ENCODE assay signal across 1 cellular context in the genomic region with DNA sequence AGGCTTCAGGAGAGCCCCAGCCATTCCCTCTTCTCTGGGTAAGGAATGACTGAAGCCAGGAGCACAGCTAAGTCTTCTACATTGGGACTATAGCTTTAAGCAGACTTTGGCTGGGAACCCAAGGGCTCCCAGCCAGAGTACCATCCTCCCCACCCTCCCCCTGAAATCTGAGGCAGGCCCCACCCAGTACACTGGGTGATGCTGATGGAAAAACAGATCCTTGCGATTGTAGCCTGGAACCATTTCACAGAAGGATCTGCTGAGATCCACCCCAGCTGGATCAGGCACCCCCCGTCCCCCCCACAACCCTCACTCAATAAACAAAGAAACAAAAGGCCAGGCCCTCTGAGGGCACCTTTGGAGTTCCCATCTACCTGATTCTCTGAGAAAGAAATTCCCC.
TF ChIP-seq lines count a peak whose summit lies in the region.

No MANE protein-coding gene starts in this region.

TF ChIP-seq in H1, 55 proteins besides CTCF, POLR2A, EP300 and RAD21:
- TF ChIP-seq POU5F1 (IDR thresholded peaks at IDR 0.05; ENCODE audit: low read depth, low read length) = no peak
- TF ChIP-seq CHD2 (IDR thresholded peaks at IDR 0.05; ENCODE audit: low read length) = no peak
- TF ChIP-seq TEAD4 (IDR thresholded peaks at IDR 0.05; ENCODE audit: low read depth, low read length) = no peak
- TF ChIP-seq, protein P1, sequence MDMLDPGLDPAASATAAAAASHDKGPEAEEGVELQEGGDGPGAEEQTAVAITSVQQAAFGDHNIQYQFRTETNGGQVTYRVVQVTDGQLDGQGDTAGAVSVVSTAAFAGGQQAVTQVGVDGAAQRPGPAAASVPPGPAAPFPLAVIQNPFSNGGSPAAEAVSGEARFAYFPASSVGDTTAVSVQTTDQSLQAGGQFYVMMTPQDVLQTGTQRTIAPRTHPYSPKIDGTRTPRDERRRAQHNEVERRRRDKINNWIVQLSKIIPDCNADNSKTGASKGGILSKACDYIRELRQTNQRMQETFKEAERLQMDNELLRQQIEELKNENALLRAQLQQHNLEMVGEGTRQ (IDR thresholded peaks at IDR 0.05; ENCODE audit: low read length) = no peak
- TF ChIP-seq TCF12 (IDR thresholded peaks at IDR 0.05; ENCODE audit: low read depth, low read length) = no peak
- TF ChIP-seq GTF2F1 (IDR thresholded peaks at IDR 0.05; ENCODE audit: borderline replicate concordance, low read depth, low read length) = no peak
- TF ChIP-seq RFX5 (IDR thresholded peaks at IDR 0.05; ENCODE audit: borderline replicate concordance, low read depth, low read length) = no peak
- no peak for TF ChIP-seq SUZ12 (IDR thresholded peaks at IDR 0.05; ENCODE audit: low read length)
- no peak for TF ChIP-seq TAF1 (IDR thresholded peaks at IDR 0.05; ENCODE audit: low read depth, low read length)
